7 cellular contexts compared by ENCODE assay signal in the genomic region with DNA sequence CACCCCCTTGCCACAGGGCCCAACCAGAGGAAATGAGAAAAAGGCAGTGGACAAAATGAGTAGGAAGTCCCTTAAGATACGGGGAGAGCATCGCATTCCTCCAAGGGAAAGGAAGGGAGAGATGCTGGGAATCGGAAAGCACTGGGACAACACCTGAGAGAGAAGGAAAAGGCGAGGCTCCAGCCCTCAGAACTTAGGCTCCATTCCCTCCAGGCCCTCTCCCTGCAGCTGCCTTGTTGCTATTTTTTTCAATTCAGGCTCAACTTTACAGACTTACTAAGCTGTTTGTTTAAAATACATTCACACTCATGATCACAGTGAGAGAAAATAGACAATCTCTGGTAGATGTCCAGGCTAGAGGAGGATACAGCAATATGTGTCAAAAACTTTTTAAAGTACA.
"Had no signal": no experiment of that assay in that cellular context is flagged by ENCODE, and none has a peak within 500 bp of the region (broad histone marks: within the 10 kb centered on the region; RNA-seq: fewer than 3 reads in every experiment).

No MANE protein-coding gene starts in this region.

- H3K9ac ChIP-seq: KMS-11 had no signal

- H3K27ac ChIP-seq: KMS-11 had no signal

- H3K4me2 ChIP-seq: KMS-11 had no signal

- DNase-seq: GOT3, H9, HCEC 1CT, KBM-7 had no signal

- FAIRE-seq: H54, HTR-8/SVneo had no signal
